In the genomic region with DNA sequence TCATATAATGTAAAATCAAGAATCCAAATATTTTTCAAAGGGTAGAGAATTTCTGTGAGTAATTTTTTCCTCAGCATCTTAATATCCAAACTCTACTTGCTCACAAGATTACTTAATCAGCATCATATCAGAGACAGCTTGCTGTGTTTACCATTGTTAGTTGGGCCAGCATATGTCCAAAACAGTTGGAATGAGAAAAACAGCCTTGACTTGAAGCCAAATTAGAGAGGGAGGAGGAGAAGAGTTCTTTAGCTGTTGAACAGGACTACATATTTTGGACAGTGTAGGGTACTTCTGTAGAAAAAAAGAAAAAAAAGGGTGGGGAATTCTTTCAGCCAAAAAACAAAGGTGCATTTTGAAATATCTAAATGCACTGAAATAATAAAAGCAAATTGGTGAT, we compare ENCODE assay signal across 17 cellular contexts.
DNase-seq lines count a peak whose midpoint lies in the region; ATAC-seq and TF ChIP-seq lines count a peak whose summit lies in the region.
"Had no signal": no experiment of that assay in that cellular context is flagged by ENCODE, and none has a peak within 500 bp of the region (broad histone marks: within the 10 kb centered on the region; RNA-seq: fewer than 3 reads in every experiment).

No MANE protein-coding gene starts in this region.

- H3K9ac ChIP-seq in OCI-LY3 (ENCODE audit: low read length) = no peak overlapping the region
- H3K9ac ChIP-seq: BLaER1 treated with 17β-estradiol and CSF1 and Interleukin-3, amounts not matched to agents 10 nM and 100 nM; GM23248 had no signal

- H3K79me2 ChIP-seq in OCI-LY3 (ENCODE audit: low read length) = no peaks in the 10 kb centered on the region

- H3K9me3 ChIP-seq in heart left ventricle (no peaks in the 10 kb centered on the region), OCI-LY3 (ENCODE audit: insufficient read depth, low read length) (no peaks in the 10 kb centered on the region)
- H3K9me3 ChIP-seq: SJSA1 had no signal

- H3K27ac ChIP-seq in heart left ventricle (no peak overlapping the region), OCI-LY3 (ENCODE audit: low read length) (peak overlapping the region; percentile 93)
- H3K27ac ChIP-seq: 22Rv1, GM23248, PC-9, SJSA1 had no signal

- TF ChIP-seq CTCF in heart left ventricle (IDR thresholded peaks at IDR 0.05) (no peak), OCI-LY3 (IDR thresholded peaks at IDR 0.05; ENCODE audit: low read depth, low read length) (no peak), fibroblast of pulmonary artery (IDR thresholded peaks at IDR 0.05; ENCODE audit: low read length, missing control alignments) (no peak)

- H3K4me3 ChIP-seq in heart left ventricle (no peak overlapping the region), OCI-LY3 (ENCODE audit: low read length) (no peak overlapping the region), fibroblast of pulmonary artery (replicated peaks; ENCODE audit: low read depth, low read length) (no peak overlapping the region)
- H3K4me3 ChIP-seq: BLaER1 treated with 17β-estradiol and CSF1 and Interleukin-3, amounts not matched to agents 10 nM and 100 nM; GM23248; PC-9; SJSA1 had no signal

- TF ChIP-seq POLR2A in heart left ventricle (IDR thresholded peaks at IDR 0.05) = no peak

- no peaks in the 10 kb centered on the region for H3K27me3 ChIP-seq in heart left ventricle
- H3K27me3 ChIP-seq in OCI-LY3 (ENCODE audit: low read depth, low read length) = no peaks in the 10 kb centered on the region
- H3K27me3 ChIP-seq: BLaER1 treated with 17β-estradiol and CSF1 and Interleukin-3, amounts not matched to agents 10 nM and 100 nM; SJSA1 had no signal

- ATAC-seq in left ventricle myocardium superior (peak; percentile 52), heart left ventricle (no peak), HG03139 (IDR thresholded peaks at IDR 0.05; ENCODE audit: unreplicated experiment) (no peak), HG02973 (IDR thresholded peaks at IDR 0.05; ENCODE audit: unreplicated experiment) (no peak)

- DNase-seq in left ventricle myocardium superior (no peak), heart left ventricle (no peak), fibroblast of pulmonary artery (ENCODE audit: low read depth) (peak; percentile 23), SIG-M5 treated with dmso at 0.1 percent for 504 hours (lab: John Stamatoyannopoulos, UW; ENCODE audit: unreplicated experiment) (no peak), NCI-H2196 treated with DMSO at 0.1 percent for 48 hours (lab: John Stamatoyannopoulos, UW; ENCODE audit: unreplicated experiment) (no peak)
- DNase-seq: DMS153, GM23248, KBM-7, NCI-H1436 treated with DMSO at 0.1 percent for 48 hours, NCI-H345, PC-9 had no signal

- H4K20me1 ChIP-seq in OCI-LY3 (ENCODE audit: insufficient read depth, low read length) = no peaks in the 10 kb centered on the region
- H4K20me1 ChIP-seq: BLaER1 treated with 17β-estradiol and CSF1 and Interleukin-3, amounts not matched to agents 10 nM and 100 nM had no signal

- intact Hi-C loops in left ventricle myocardium superior (cut with micrococcal nuclease) (no loop called here), heart left ventricle (cut with DNase I) (loop anchor here in 2 of 10 donors (5.0 to 10.0 kb wide), 2 partner anchors 68 to 171 kb away; a partner anchor contains a TSS)

- H3K4me2 ChIP-seq in OCI-LY3 (ENCODE audit: low read length) = no peak overlapping the region
- H3K4me2 ChIP-seq: PC-9 had no signal

- H2AFZ ChIP-seq in OCI-LY3 (ENCODE audit: low read depth, low read length) = no peak overlapping the region
- H2AFZ ChIP-seq: GM23248, PC-9 had no signal

- peaks cover 0 to 16% (median 3%) of the 10 kb centered on the region in 12 donors for H3K4me1 ChIP-seq in heart left ventricle
- H3K4me1 ChIP-seq in OCI-LY3 (ENCODE audit: low read length) = peaks cover 39% of the 10 kb centered on the region
- H3K4me1 ChIP-seq: SJSA1 had no signal

- H3K36me3 ChIP-seq in heart left ventricle (no peaks in the 10 kb centered on the region), OCI-LY3 (replicated peaks; ENCODE audit: low read depth, low read length) (no peaks in the 10 kb centered on the region)
